8 cellular contexts compared by ENCODE assay signal in genomic region chr4:7647932-7648812, GRCh38.
A peak's percentile ranks its signal among the peaks of the same experiment; 100 is the strongest.
DNase-seq lines count a peak whose midpoint lies in the region; ATAC-seq and TF ChIP-seq lines count a peak whose summit lies in the region.
"Had no signal": no experiment of that assay in that cellular context is flagged by ENCODE, and none has a peak within 500 bp of the region (broad histone marks: within the 10 kb centered on the region; RNA-seq: fewer than 3 reads in every experiment).

No MANE protein-coding gene starts in this region.

- H3K27me3 ChIP-seq in PC-9 (ENCODE audit: insufficient read depth, low read depth) (no peaks in the 10 kb centered on the region), WERI-Rb-1 (ENCODE audit: insufficient read depth, low read depth, severe bottlenecking) (no peaks in the 10 kb centered on the region)

- H3F3A ChIP-seq in PC-9 (ENCODE audit: insufficient read depth, low read depth), result no peaks in the 10 kb centered on the region; the same call in 1 of the 2 replicates

- H3K4me2 ChIP-seq in PC-9, result peak overlapping the region; percentile 26; the same call in 1 of the 2 replicates

- H3K4me1 ChIP-seq in PC-9 (replicated peaks; ENCODE audit: insufficient read depth), result peaks cover 13% of the 10 kb centered on the region; the same call in 1 of the 2 replicates

- DNase-seq in H4 (ENCODE audit: low spot score) (peak; percentile 33), PC-9 (peak; percentile 45 to 48), fibroblast of mammary gland (ENCODE audit: low read depth) (peak; percentile 76), renal cortical epithelial cell (ENCODE audit: low read depth) (peak; percentile 35), WERI-Rb-1 (no peak)
- DNase-seq in activated CD4-positive, alpha-beta T cell treated with anti-CD3 and anti-CD28 coated beads for 36 hours, result no peak

- H3K36me3 Mint-ChIP-seq in activated CD4-positive, alpha-beta T cell treated with anti-CD3 and anti-CD28 coated beads for 36 hours (ENCODE audit: low read depth), result no peaks in the 10 kb centered on the region

- no peaks in the 10 kb centered on the region for H3K36me3 ChIP-seq in PC-9 (ENCODE audit: low read depth)
- H3K36me3 ChIP-seq in WERI-Rb-1, result peaks cover 14% of the 10 kb centered on the region

- no peaks in the 10 kb centered on the region for H4K20me1 ChIP-seq in PC-9 (ENCODE audit: insufficient read depth)

- H3K27me3 Mint-ChIP-seq in activated CD4-positive, alpha-beta T cell treated with anti-CD3 and anti-CD28 coated beads for 36 hours, result peaks cover 3% of the 10 kb centered on the region

- no peak overlapping the region for H3K4me3 Mint-ChIP-seq in activated CD4-positive, alpha-beta T cell treated with anti-CD3 and anti-CD28 coated beads for 36 hours

- H3K9me2 ChIP-seq in PC-9 (ENCODE audit: insufficient read depth), result no peaks in the 10 kb centered on the region

- no peaks in the 10 kb centered on the region for H3K79me2 ChIP-seq in PC-9 (ENCODE audit: low read depth)

- POLR2A ChIA-PET in PC-9 (lab: Charles Lee; ENCODE audit: unreplicated experiment), result no interaction called here
- POLR2A ChIA-PET in activated CD4-positive, alpha-beta T cell treated with anti-CD3 and anti-CD28 coated beads for 36 hours (lab: Charles Lee), result no interaction called here

- H3K9me3 ChIP-seq in PC-9 (ENCODE audit: insufficient read depth, low read depth) (no peaks in the 10 kb centered on the region), WERI-Rb-1 (ENCODE audit: severe bottlenecking) (no peaks in the 10 kb centered on the region)

- TF ChIP-seq CTCF in PC-9 (conservative IDR thresholded peaks at IDR 0.05) (no peak), fibroblast of mammary gland (conservative IDR thresholded peaks at IDR 0.05; ENCODE audit: control insufficient read depth, insufficient read depth, low read depth, low read length) (no peak), WERI-Rb-1 (IDR thresholded peaks at IDR 0.05; ENCODE audit: low read depth, low read length) (no peak)

- CTCF ChIA-PET in PC-9 (lab: Charles Lee), result no interaction called here
- CTCF ChIA-PET in activated CD4-positive, alpha-beta T cell treated with anti-CD3 and anti-CD28 coated beads for 36 hours (lab: Charles Lee), result no interaction called here

- H3K9me3 Mint-ChIP-seq in activated CD4-positive, alpha-beta T cell treated with anti-CD3 and anti-CD28 coated beads for 36 hours (ENCODE audit: low read depth), result no peaks in the 10 kb centered on the region

- intact Hi-C loops in PC-9 (cut with micrococcal nuclease; ENCODE audit: unreplicated experiment), result no loop called here
- intact Hi-C loops in activated CD4-positive, alpha-beta T cell treated with anti-CD3 and anti-CD28 coated beads for 36 hours (cut with DNase I, micrococcal nuclease), result no loop called here

- H3K27ac Mint-ChIP-seq in activated CD4-positive, alpha-beta T cell treated with anti-CD3 and anti-CD28 coated beads for 36 hours, result no peak overlapping the region

- no peak for ATAC-seq in activated CD4-positive, alpha-beta T cell treated with anti-CD3 and anti-CD28 coated beads for 36 hours
- ATAC-seq in HG02852 (IDR thresholded peaks at IDR 0.05; ENCODE audit: unreplicated experiment), result no peak

- no peak overlapping the region for H2AFZ ChIP-seq in PC-9

- H3K4me3 ChIP-seq in PC-9, result no peak overlapping the region
- H3K4me3 ChIP-seq in fibroblast of mammary gland (ENCODE audit: control insufficient read depth, low read depth, low read length), result no peak overlapping the region
- H3K4me3 ChIP-seq in WERI-Rb-1 (ENCODE audit: low read depth, low read length), result no peak overlapping the region
- H3K4me3 ChIP-seq: coronary artery had no signal

- peaks cover 18% of the 10 kb centered on the region for H3K4me1 Mint-ChIP-seq in activated CD4-positive, alpha-beta T cell treated with anti-CD3 and anti-CD28 coated beads for 36 hours

- H3K27ac ChIP-seq in PC-9 (no peak overlapping the region), WERI-Rb-1 (no peak overlapping the region)

- no TSS peak for BruUV-seq in PC-9 (replicated peaks; lab: Mats Ljungman, UMichigan)

Comparison
In these comparisons a context has a peak if more than half of its experiments do, and no peak if none do; other contexts are left out.
1. DNase-seq: peak in H4 (single experiment), PC-9 (2 of 2), fibroblast of mammary gland (single experiment) and renal cortical epithelial cell (single experiment); none in activated CD4-positive, alpha-beta T cell treated with anti-CD3 and anti-CD28 coated beads for 36 hours (single experiment) and WERI-Rb-1 (single experiment).